17 cellular contexts compared by ENCODE assay signal in genomic region chr7:25754751-25755150, GRCh38.
DNase-seq lines count a peak whose midpoint lies in the region; ATAC-seq and TF ChIP-seq lines count a peak whose summit lies in the region.
"Had no signal": no experiment of that assay in that cellular context is flagged by ENCODE, and none has a peak within 500 bp of the region (broad histone marks: within the 10 kb centered on the region; RNA-seq: fewer than 3 reads in every experiment).

No MANE protein-coding gene starts in this region.

- H3K4me1 ChIP-seq in muscle layer of colon (ENCODE audit: insufficient read depth, low read length) (peaks cover 59% of the 10 kb centered on the region), sigmoid colon (peaks cover 0 to 74% (median 68%) of the 10 kb centered on the region in 4 donors), urinary bladder (ENCODE audit: insufficient read depth) (no peaks in the 10 kb centered on the region)

- H3K27me3 ChIP-seq in muscle layer of colon (ENCODE audit: control insufficient read depth in 1 of 2, insufficient read depth in 2 of 2, low read length in 2 of 2) (no peaks in the 10 kb centered on the region), sigmoid colon (no peaks in the 10 kb centered on the region)

- no peaks in the 10 kb centered on the region for H3K36me3 ChIP-seq in muscle layer of colon (ENCODE audit: insufficient read depth, low read length)
- no peaks in the 10 kb centered on the region for H3K36me3 ChIP-seq in sigmoid colon
- H3K36me3 ChIP-seq in urinary bladder (ENCODE audit: insufficient read depth), result no peaks in the 10 kb centered on the region

- H3K9me3 Mint-ChIP-seq in chondrocyte (ENCODE audit: low read depth), result peaks cover 2% of the 10 kb centered on the region

- H3K36me3 Mint-ChIP-seq in chondrocyte (ENCODE audit: low read depth), result peaks cover 2% of the 10 kb centered on the region

- H3K9me3 ChIP-seq in muscle layer of colon (ENCODE audit: low read length) (no peaks in the 10 kb centered on the region), sigmoid colon (no peaks in the 10 kb centered on the region)

- H3K27me3 Mint-ChIP-seq in chondrocyte (ENCODE audit: low read depth), result no peaks in the 10 kb centered on the region

- TF ChIP-seq CTCF in chondrocyte (IDR thresholded peaks at IDR 0.05), result no peak
- no peak for TF ChIP-seq CTCF in sigmoid colon (IDR thresholded peaks at IDR 0.05)

- ATAC-seq in HG02571 (IDR thresholded peaks at IDR 0.05; ENCODE audit: unreplicated experiment), result no peak
- ATAC-seq in GM21529 (IDR thresholded peaks at IDR 0.05; ENCODE audit: unreplicated experiment), result no peak

- intact Hi-C loops in sigmoid colon (cut with DNase I), result loop anchor here (2.0 to 5.0 kb wide), 2 partner anchors 53 to 92 kb away; no protein-coding TSS in a partner anchor

- H3K27ac ChIP-seq in muscle layer of colon (ENCODE audit: low read depth, low read length), result peak overlapping the region; percentile 74
- peak overlapping the region; percentile 82 to 89 (median 88) for H3K27ac ChIP-seq in sigmoid colon
- H3K27ac ChIP-seq in urinary bladder (ENCODE audit: low read depth), result peak overlapping the region; percentile 32
- H3K27ac ChIP-seq: KMS-11 had no signal

- peak overlapping the region; percentile 95 for H3K27ac Mint-ChIP-seq in chondrocyte (ENCODE audit: unreplicated experiment)

- no peak for TF ChIP-seq EP300 in sigmoid colon (IDR thresholded peaks at IDR 0.05)

- no peak overlapping the region for H3K9ac ChIP-seq in muscle layer of colon (ENCODE audit: low read length)
- H3K9ac ChIP-seq: KMS-11 had no signal

- peaks cover 80% of the 10 kb centered on the region for H3K4me1 Mint-ChIP-seq in chondrocyte (ENCODE audit: low read depth)

- TF ChIP-seq POLR2A in sigmoid colon (IDR thresholded peaks at IDR 0.05), result no peak

- H3K4me3 Mint-ChIP-seq in chondrocyte (ENCODE audit: unreplicated experiment), result no peak overlapping the region

- H3K4me3 ChIP-seq in muscle layer of colon (ENCODE audit: low read depth in 1 of 2, low read length in 2 of 2), result no peak overlapping the region
- H3K4me3 ChIP-seq in sigmoid colon, result no peak overlapping the region
- H3K4me3 ChIP-seq in urinary bladder (ENCODE audit: low read depth, low read length), result no peak overlapping the region

- WGBS in sigmoid colon, 2 donors, result 92 to 94% methylated on average over 1 of the region's 1 CpG
- 97% methylated on average over 1 of the region's 1 CpG for WGBS in urinary bladder

- no peak for DNase-seq in chondrocyte (ENCODE audit: low spot score)
- DNase-seq in sigmoid colon, result no peak
- DNase-seq in nucleus accumbens (lab: John Stamatoyannopoulos, UW), result no peak
- no peak for DNase-seq in NCI-H526 (lab: John Stamatoyannopoulos, UW)
- DNase-seq: Calu3, DMS53, NCI-H1048, NCI-H1436 treated with DMSO at 0.1 percent for 48 hours, NCI-H2081, NCI-H774, RPMI8226, SIG-M5 had no signal

Comparison
In these comparisons a context has a peak if more than half of its experiments do, and no peak if none do; other contexts are left out.
1. H3K27ac ChIP-seq: peak in every context shown above with its lines; median percentile 88 in sigmoid colon; 74 in muscle layer of colon; 32 in urinary bladder.